ENCODE assay signal across 5 cellular contexts in genomic region chr3:171391432-171391831, GRCh38.
"Had no signal": no experiment of that assay in that cellular context is flagged by ENCODE, and none has a peak within 500 bp of the region (broad histone marks: within the 10 kb centered on the region; RNA-seq: fewer than 3 reads in every experiment).

No MANE protein-coding gene starts in this region.

- FAIRE-seq: G401.6, GM12878, GM12891 had no signal

- H3K4me3 ChIP-seq: GM12878 had no signal

- ATAC-seq: GM12878 had no signal

- DNase-seq: GDM1, GF-D8 had no signal
